Comparison of ENCODE assay signal across 8 cellular contexts in genomic region chr19:41397086-41398041, GRCh38. TPM values are rescaled to one million over a fixed set of nuclear protein-coding genes. Genes with fewer than 3 reads are reported as not detected.
DNase-seq lines count a peak whose midpoint lies in the region; ATAC-seq and TF ChIP-seq lines count a peak whose summit lies in the region.

Gene BCKDHA, plus strand, starts transcription at chr19:41397818. Its CDS starts 10 bp downstream, at chr19:41397828.
Gene EXOSC5, minus strand, starts transcription at chr19:41397359. Its CDS starts 31 bp downstream, at chr19:41397328.

- H3K4me3 ChIP-seq in SU-DHL-6 (ENCODE audit: insufficient read depth, low read length, poor library complexity, severe bottlenecking) (peak within 1 kb of the TSS; percentile 92), osteoblast (ENCODE audit: insufficient read depth, low read length) (peak within 1 kb of the TSS; percentile 99), thoracic aorta (peak within 1 kb of the TSS; percentile 95)

- H3K4me1 Mint-ChIP-seq in activated naive CD8-positive, alpha-beta T cell treated with anti-CD3 and anti-CD28 coated beads, Interleukin-2, amount 10 ng/mL, durations not matched to agents 7 days and 5 days, result peaks cover 26% of the 10 kb centered on the region
- H3K4me1 Mint-ChIP-seq in glutamatergic neuron (ENCODE audit: low read depth, unreplicated experiment), result peaks cover 20% of the 10 kb centered on the region

- H3K27ac Mint-ChIP-seq in activated naive CD8-positive, alpha-beta T cell treated with anti-CD3 and anti-CD28 coated beads, Interleukin-2, amount 10 ng/mL, durations not matched to agents 7 days and 5 days, result peak within 1 kb of the TSS; percentile 98
- H3K27ac Mint-ChIP-seq in glutamatergic neuron (ENCODE audit: unreplicated experiment), result peak within 1 kb of the TSS; percentile 99

- H3K9me3 ChIP-seq in SU-DHL-6 (ENCODE audit: insufficient read depth, low read length) (no peaks in the 10 kb centered on the region), osteoblast (ENCODE audit: low read depth, low read length) (no peaks in the 10 kb centered on the region), thoracic aorta (no peaks in the 10 kb centered on the region)

- peak; percentile 99 for DNase-seq in NCI-H128 (lab: John Stamatoyannopoulos, UW; ENCODE audit: unreplicated experiment)
- DNase-seq in activated naive CD8-positive, alpha-beta T cell treated with anti-CD3 and anti-CD28 coated beads, Interleukin-2, amount 10 ng/mL, durations not matched to agents 7 days and 5 days, result peak; percentile 98
- DNase-seq in glutamatergic neuron, result peak; percentile 99
- peak; percentile 99 for DNase-seq in osteoblast (ENCODE audit: insufficient read length, low spot score, missing footprints)
- peak; percentile 98 for DNase-seq in thoracic aorta (ENCODE audit: low spot score)

- H2AFZ ChIP-seq in SU-DHL-6 (ENCODE audit: low read depth, low read length, severe bottlenecking) (peak within 1 kb of the TSS; percentile 77), osteoblast (ENCODE audit: low read length) (peak within 1 kb of the TSS; percentile 91)

- H3K36me3 ChIP-seq in SU-DHL-6 (ENCODE audit: low read length), result no peaks in the 10 kb centered on the region
- H3K36me3 ChIP-seq in osteoblast (ENCODE audit: insufficient read depth, low read length), result no peaks in the 10 kb centered on the region
- H3K36me3 ChIP-seq in thoracic aorta, result no peaks in the 10 kb centered on the region

- ATAC-seq in HG02678 (IDR thresholded peaks at IDR 0.05; ENCODE audit: unreplicated experiment), result peak; percentile 89
- peak; percentile 99 for ATAC-seq in activated naive CD8-positive, alpha-beta T cell treated with anti-CD3 and anti-CD28 coated beads, Interleukin-2, amount 10 ng/mL, durations not matched to agents 7 days and 5 days (ENCODE audit: low read depth)
- peak; percentile 99 for ATAC-seq in thoracic aorta (ENCODE audit: insufficient number of reproducible peaks, low FRiP score, low read depth)

- H3K27ac ChIP-seq in SU-DHL-6 (ENCODE audit: low read depth, low read length), result peak within 1 kb of the TSS; percentile 71
- H3K27ac ChIP-seq in osteoblast (ENCODE audit: low read depth, low read length), result peak within 1 kb of the TSS; percentile 100
- peak within 1 kb of the TSS; percentile 83 to 92 for H3K27ac ChIP-seq in thoracic aorta

- H3K36me3 Mint-ChIP-seq in activated naive CD8-positive, alpha-beta T cell treated with anti-CD3 and anti-CD28 coated beads, Interleukin-2, amount 10 ng/mL, durations not matched to agents 7 days and 5 days, result peaks cover 6% of the 10 kb centered on the region
- no peaks in the 10 kb centered on the region for H3K36me3 Mint-ChIP-seq in glutamatergic neuron (ENCODE audit: unreplicated experiment)

- H3K79me2 ChIP-seq in SU-DHL-6 (ENCODE audit: insufficient read depth, low read length) (peaks cover 36% of the 10 kb centered on the region), osteoblast (ENCODE audit: insufficient read depth, low read length) (peaks cover 20% of the 10 kb centered on the region)

- POLR2A ChIA-PET in activated naive CD8-positive, alpha-beta T cell treated with anti-CD3 and anti-CD28 coated beads, Interleukin-2, amount 10 ng/mL, durations not matched to agents 7 days and 5 days (lab: Charles Lee), result interaction anchor here (0.7 kb wide), 1 partner anchor 34 kb away, joined by 4 read pairs; the partner anchor contains the start of gene B9D2

- H4K20me1 ChIP-seq in SU-DHL-6 (ENCODE audit: low read depth, low read length) (no peaks in the 10 kb centered on the region), osteoblast (ENCODE audit: insufficient read depth, low read length) (no peaks in the 10 kb centered on the region)

- no peak for TF ChIP-seq CTCF in SU-DHL-6 (IDR thresholded peaks at IDR 0.05; ENCODE audit: insufficient read depth, low read length, poor library complexity, severe bottlenecking)
- TF ChIP-seq CTCF in glutamatergic neuron (IDR thresholded peaks at IDR 0.05; ENCODE audit: partially characterized antibody, unreplicated experiment), result no peak
- no peak for TF ChIP-seq CTCF in osteoblast (IDR thresholded peaks at IDR 0.05; ENCODE audit: extremely low read depth, low read depth, low read length)
- TF ChIP-seq CTCF in thoracic aorta (IDR thresholded peaks at IDR 0.05), result no peak

- H3K4me3 Mint-ChIP-seq in activated naive CD8-positive, alpha-beta T cell treated with anti-CD3 and anti-CD28 coated beads, Interleukin-2, amount 10 ng/mL, durations not matched to agents 7 days and 5 days, result peak within 1 kb of the TSS; percentile 97
- peak within 1 kb of the TSS; percentile 97 for H3K4me3 Mint-ChIP-seq in glutamatergic neuron (ENCODE audit: unreplicated experiment)

- peak within 1 kb of the TSS; percentile 82 for H3K9ac ChIP-seq in SU-DHL-6 (ENCODE audit: low read length)

- TF ChIP-seq POLR2A in GM10847 (IDR thresholded peaks at IDR 0.05; ENCODE audit: extremely low read depth, insufficient read length), result peak; percentile 54

- peaks cover 18% of the 10 kb centered on the region for H3K4me1 ChIP-seq in osteoblast (ENCODE audit: insufficient read depth, low read length)
- peaks cover 13 to 17% of the 10 kb centered on the region in 2 donors for H3K4me1 ChIP-seq in thoracic aorta (ENCODE audit: control insufficient read depth in 1 of 2, low read depth in 2 of 2)

- H3K27me3 ChIP-seq in SU-DHL-6 (ENCODE audit: low read length) (no peaks in the 10 kb centered on the region), osteoblast (ENCODE audit: insufficient read depth, low read length) (no peaks in the 10 kb centered on the region), thoracic aorta (replicated peaks; ENCODE audit: insufficient read depth) (no peaks in the 10 kb centered on the region)

- H3K4me2 ChIP-seq in SU-DHL-6 (ENCODE audit: low read depth, low read length, poor library complexity, severe bottlenecking) (peak within 1 kb of the TSS; percentile 87), osteoblast (ENCODE audit: insufficient read depth, low read length) (peak within 1 kb of the TSS; percentile 98)

- H3K9me3 Mint-ChIP-seq in activated naive CD8-positive, alpha-beta T cell treated with anti-CD3 and anti-CD28 coated beads, Interleukin-2, amount 10 ng/mL, durations not matched to agents 7 days and 5 days, result no peaks in the 10 kb centered on the region
- peaks cover 13% of the 10 kb centered on the region for H3K9me3 Mint-ChIP-seq in glutamatergic neuron (ENCODE audit: unreplicated experiment)

- 0 out of 2 replicates have a peak, but pooled peaks cover 3% of the 10 kb centered on the region for H3F3A ChIP-seq in SU-DHL-6 (ENCODE audit: insufficient read depth)

- H3K9me2 ChIP-seq in SU-DHL-6 (replicated peaks; ENCODE audit: insufficient read depth, low read length), result no peaks in the 10 kb centered on the region

- H3K27me3 Mint-ChIP-seq in activated naive CD8-positive, alpha-beta T cell treated with anti-CD3 and anti-CD28 coated beads, Interleukin-2, amount 10 ng/mL, durations not matched to agents 7 days and 5 days, result no peaks in the 10 kb centered on the region
- peaks cover 6% of the 10 kb centered on the region for H3K27me3 Mint-ChIP-seq in glutamatergic neuron (ENCODE audit: unreplicated experiment)

RNA-seq across cellular contexts. Expression of gene BCKDHA, which starts in this region (rescaled TPM):
- 10 to 100 TPM; 23.8 to 26.9 TPM for total RNA-seq in activated naive CD8-positive, alpha-beta T cell treated with anti-CD3 and anti-CD28 coated beads, Interleukin-2, amount 10 ng/mL, durations not matched to agents 7 days and 5 days
- total RNA-seq in glutamatergic neuron (ENCODE audit: unreplicated experiment) (11.0 TPM), osteoblast (33.9 and 37.3 TPM in 2 replicates), thoracic aorta (10 to 100 TPM; 18.5 to 35.9 TPM)

RNA-seq across cellular contexts. Expression of gene EXOSC5, which starts in this region (rescaled TPM):
- 10 to 100 TPM; 20.9 to 25.9 TPM for total RNA-seq in activated naive CD8-positive, alpha-beta T cell treated with anti-CD3 and anti-CD28 coated beads, Interleukin-2, amount 10 ng/mL, durations not matched to agents 7 days and 5 days
- total RNA-seq in glutamatergic neuron (ENCODE audit: unreplicated experiment) (18.2 TPM), osteoblast (13.3 and 14.5 TPM in 2 replicates), thoracic aorta (10 to 100 TPM in 1 of 2 donors, 1 to 10 TPM in 1; 7.1 to 16.9 TPM)

Comparison
In these comparisons a context has a peak if more than half of its experiments do, and no peak if none do; other contexts are left out.
1. Peak in every context shown above with its lines: DNase-seq, ATAC-seq, H3K4me3 ChIP-seq and H3K27ac ChIP-seq.